8 cellular contexts compared by ENCODE assay signal in the genomic region with DNA sequence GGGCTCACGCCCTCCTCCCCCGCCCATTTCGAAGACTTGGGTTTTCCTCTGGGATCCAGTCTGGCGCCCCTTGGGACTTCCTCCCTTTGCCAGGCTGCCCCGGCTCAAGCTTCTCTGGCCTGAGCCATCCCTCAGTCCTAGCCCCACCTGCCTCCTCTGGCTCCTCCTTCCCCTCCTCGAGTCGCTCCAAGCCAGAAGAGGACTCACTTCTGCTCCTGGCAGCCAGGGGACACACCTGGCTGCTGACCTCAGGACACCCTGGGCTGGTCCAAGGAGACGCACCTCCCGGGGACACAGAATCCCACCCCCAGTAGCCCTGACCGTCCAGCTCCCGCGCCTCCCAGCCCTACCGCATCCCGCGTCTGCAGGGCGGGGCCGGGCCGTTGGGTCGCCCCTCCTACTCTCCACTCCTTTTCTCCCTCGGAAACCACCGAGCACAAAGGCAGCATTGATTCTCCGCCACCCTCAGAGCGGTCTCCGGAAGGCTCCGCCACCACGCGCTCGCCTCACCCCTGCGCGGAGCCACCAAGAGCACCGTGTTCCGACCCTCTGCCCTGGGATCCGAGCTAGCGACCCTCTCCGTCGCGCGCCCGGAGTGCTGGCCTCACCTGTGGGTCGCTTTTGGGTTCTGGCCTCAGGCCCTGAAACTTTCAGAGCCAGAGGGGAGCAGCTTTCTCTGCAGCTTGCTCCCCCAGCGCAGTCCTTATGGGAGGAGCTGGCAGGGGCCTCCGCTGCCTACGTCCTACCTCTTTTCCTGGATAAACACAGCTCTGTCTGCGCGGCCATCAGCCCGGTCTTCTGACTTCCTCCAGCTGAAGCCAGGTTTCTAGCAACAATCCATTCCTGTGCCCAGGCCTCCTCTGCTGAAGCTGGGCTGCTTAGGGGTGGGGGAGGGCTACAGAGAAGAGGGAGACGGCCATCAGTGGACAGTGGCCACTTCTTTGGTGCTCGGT. TPM values are rescaled to one million over a fixed set of nuclear protein-coding genes. Genes with fewer than 3 reads are reported as not detected.
A peak's percentile ranks its signal among the peaks of the same experiment; 100 is the strongest.
DNase-seq lines count a peak whose midpoint lies in the region; ATAC-seq and TF ChIP-seq lines count a peak whose summit lies in the region.

TSS of gene C2CD4D (minus strand) at position 364 of the 953 bp plus-strand sequence. CDS start 831 bp downstream, outside the sequence.

- peaks cover 18% of the 10 kb centered on the region for H3F3A ChIP-seq in neural progenitor cell (ENCODE audit: low read depth)

- no peaks in the 10 kb centered on the region for H3K36me3 ChIP-seq in neural progenitor cell

- peaks cover 69% of the 10 kb centered on the region for H3K36me3 Mint-ChIP-seq in activated T-helper 17 cell treated with anti-CD3 and anti-CD28 coated beads, Interleukin-2, amount 50 U/mL, for 72 hours (ENCODE audit: low read depth)
- no peaks in the 10 kb centered on the region for H3K36me3 Mint-ChIP-seq in neural progenitor cell

- H3K4me3 ChIP-seq in neural progenitor cell = peak within 1 kb of the TSS; percentile 49

- no peak within 1 kb of the TSS for H3K9ac ChIP-seq in neural progenitor cell

- peak within 1 kb of the TSS; percentile 65 for H3K4me2 ChIP-seq in neural progenitor cell

- H3K9me3 ChIP-seq in neural progenitor cell (ENCODE audit: low read depth) = no peaks in the 10 kb centered on the region

- no peaks in the 10 kb centered on the region for H4K20me1 ChIP-seq in neural progenitor cell (ENCODE audit: low read depth)

- no peaks in the 10 kb centered on the region for H3K79me2 ChIP-seq in neural progenitor cell (ENCODE audit: low read depth)

- DNase-seq in NCI-H2227 treated with DMSO at 0.1 percent for 48 hours (lab: John Stamatoyannopoulos, UW) (peak; percentile 15), foreskin keratinocyte (peak; percentile 51 to 74), neural progenitor cell (ENCODE audit: low spot score) (peak; percentile 81), NOMO-1 treated with DMSO at 0.1 percent for 48 hours (lab: John Stamatoyannopoulos, UW; ENCODE audit: unreplicated experiment) (no peak)

- H3K4me1 Mint-ChIP-seq in activated T-helper 17 cell treated with anti-CD3 and anti-CD28 coated beads, Interleukin-2, amount 50 U/mL, for 72 hours = peaks cover 35% of the 10 kb centered on the region
- peaks cover 23% of the 10 kb centered on the region for H3K4me1 Mint-ChIP-seq in neural progenitor cell

- ATAC-seq in GM18909 (IDR thresholded peaks at IDR 0.05; ENCODE audit: poor library complexity, unreplicated experiment) (peak; percentile 57), foreskin keratinocyte (peak; percentile 70), HG02938 (IDR thresholded peaks at IDR 0.05; ENCODE audit: unreplicated experiment) (no peak)
- ATAC-seq in activated T-helper 17 cell treated with anti-CD3 and anti-CD28 coated beads, Interleukin-2, amount 50 U/mL, for 72 hours (replicated peaks) = peak; percentile 74

- H3K4me1 ChIP-seq in foreskin keratinocyte (peaks cover 32% of the 10 kb centered on the region), neural progenitor cell (peaks cover 7% of the 10 kb centered on the region)

- TF ChIP-seq CTCF in foreskin keratinocyte (conservative IDR thresholded peaks at IDR 0.05) (peak; percentile 11), neural progenitor cell (IDR thresholded peaks at IDR 0.05) (no peak)

- peak within 1 kb of the TSS; percentile 96 for H3K4me3 Mint-ChIP-seq in activated T-helper 17 cell treated with anti-CD3 and anti-CD28 coated beads, Interleukin-2, amount 50 U/mL, for 72 hours
- peak within 1 kb of the TSS; percentile 81 for H3K4me3 Mint-ChIP-seq in neural progenitor cell

- no peaks in the 10 kb centered on the region for H3K27me3 ChIP-seq in foreskin keratinocyte
- peaks cover 55% of the 10 kb centered on the region for H3K27me3 ChIP-seq in neural progenitor cell

- H3K9me3 Mint-ChIP-seq in activated T-helper 17 cell treated with anti-CD3 and anti-CD28 coated beads, Interleukin-2, amount 50 U/mL, for 72 hours = no peaks in the 10 kb centered on the region
- H3K9me3 Mint-ChIP-seq in neural progenitor cell = peaks cover 6% of the 10 kb centered on the region

- H3K27me3 Mint-ChIP-seq in activated T-helper 17 cell treated with anti-CD3 and anti-CD28 coated beads, Interleukin-2, amount 50 U/mL, for 72 hours = no peaks in the 10 kb centered on the region
- H3K27me3 Mint-ChIP-seq in neural progenitor cell (ENCODE audit: insufficient read depth, low read depth) = peaks cover 48% of the 10 kb centered on the region

- peak within 1 kb of the TSS; percentile 94 for H3K27ac Mint-ChIP-seq in activated T-helper 17 cell treated with anti-CD3 and anti-CD28 coated beads, Interleukin-2, amount 50 U/mL, for 72 hours
- H3K27ac Mint-ChIP-seq in neural progenitor cell = no peak within 1 kb of the TSS

- peak within 1 kb of the TSS; percentile 84 for H2AFZ ChIP-seq in neural progenitor cell (replicated peaks)

- H3K27ac ChIP-seq in foreskin keratinocyte (peak within 1 kb of the TSS; percentile 96), neural progenitor cell (no peak within 1 kb of the TSS), temporal lobe (ENCODE audit: low read depth, low read length) (peak within 1 kb of the TSS; percentile 98)

RNA-seq across cellular contexts. Expression of gene C2CD4D, which starts in this region (rescaled TPM):
- total RNA-seq in activated T-helper 17 cell treated with anti-CD3 and anti-CD28 coated beads, Interleukin-2, amount 50 U/mL, for 72 hours = 1 to 10 TPM; 3.9 to 5.6 TPM
- total RNA-seq in foreskin keratinocyte = 0.18 TPM in 1 of 2 replicates, not detected in the other
- polyA plus RNA-seq in foreskin keratinocyte = 0.14 and 0.19 TPM in 2 replicates
- 0.12 TPM in 1 of 2 replicates, not detected in the other for total RNA-seq in neural progenitor cell (ENCODE audit: low replicate concordance)
- not detected for total RNA-seq in temporal lobe

Comparison
In these comparisons a context has a peak if more than half of its experiments do, and no peak if none do; other contexts are left out.
1. Peak in DNase-seq, ATAC-seq and H3K27ac ChIP-seq in foreskin keratinocyte; RNA of the gene not detected or under 1 TPM.
2. Peak in DNase-seq, H3K4me3 ChIP-seq and H3K4me2 ChIP-seq in neural progenitor cell; RNA of the gene not detected or under 1 TPM.